13 cellular contexts compared by ENCODE assay signal in genomic region chr14:105499256-105500035, GRCh38. TPM values are rescaled to one million over a fixed set of nuclear protein-coding genes. Genes with fewer than 3 reads are reported as not detected.
DNase-seq lines count a peak whose midpoint lies in the region; ATAC-seq, FAIRE-seq and TF ChIP-seq lines count a peak whose summit lies in the region.
"Had no signal": no experiment of that assay in that cellular context is flagged by ENCODE, and none has a peak within 500 bp of the region (broad histone marks: within the 10 kb centered on the region; RNA-seq: fewer than 3 reads in every experiment).

No MANE protein-coding gene starts in this region.

- H3K9me3 ChIP-seq in osteoblast (ENCODE audit: low read depth, low read length): no peaks in the 10 kb centered on the region
- H3K9me3 ChIP-seq: ovary had no signal

- H3K27ac ChIP-seq in RWPE1 (peak overlapping the region; percentile 100), osteoblast (ENCODE audit: low read depth, low read length) (no peak overlapping the region)
- H3K27ac ChIP-seq: ovary had no signal

- no peaks in the 10 kb centered on the region for H3K27me3 ChIP-seq in osteoblast (ENCODE audit: insufficient read depth, low read length)
- H3K27me3 ChIP-seq: ovary had no signal

- DNase-seq in ELF-1 (ENCODE audit: low read depth, low spot score) (peak; percentile 49), RWPE1 (ENCODE audit: low spot score) (no peak), frontal cortex (ENCODE audit: low spot score in 2 of 2) (peak; percentile 80 to 92), osteoblast (ENCODE audit: insufficient read length, low spot score, missing footprints) (peak; percentile 84), D341Med (ENCODE audit: low spot score) (no peak), NCI-H2081 treated with DMSO at 0.1 percent for 48 hours (lab: John Stamatoyannopoulos, UW) (no peak), NOMO-1 treated with DMSO at 0.1 percent for 48 hours (lab: John Stamatoyannopoulos, UW; ENCODE audit: unreplicated experiment) (no peak)
- DNase-seq: activated CD4-positive, alpha-beta T cell treated with anti-CD3 and anti-CD28 coated beads for 48 hours; activated naive CD4-positive, alpha-beta T cell treated with anti-CD3 and anti-CD28 coated beads, Interleukin-2, amount 10 ng/mL, durations not matched to agents 7 days and 5 days; NCI-H1417; NCI-H526 treated with DMSO at 0.1 percent for 48 hours; ovary had no signal

- no peaks in the 10 kb centered on the region for H3K79me2 ChIP-seq in osteoblast (ENCODE audit: insufficient read depth, low read length)

- ATAC-seq in HG03095 (IDR thresholded peaks at IDR 0.05; ENCODE audit: unreplicated experiment): no peak

- H3K4me3 ChIP-seq in osteoblast (ENCODE audit: insufficient read depth, low read length): no peak overlapping the region
- H3K4me3 ChIP-seq: ovary had no signal

- H2AFZ ChIP-seq in osteoblast (ENCODE audit: low read length): no peak overlapping the region

- H3K4me2 ChIP-seq in osteoblast (ENCODE audit: insufficient read depth, low read length): no peak overlapping the region

- H3K36me3 ChIP-seq in osteoblast (ENCODE audit: insufficient read depth, low read length): no peaks in the 10 kb centered on the region
- H3K36me3 ChIP-seq: ovary had no signal

- POLR2A ChIA-PET in RWPE1 (lab: Yijun Ruan, JAX; ENCODE audit: low non-redundant PET): no interaction called here

- no peaks in the 10 kb centered on the region for H3K4me1 ChIP-seq in osteoblast (ENCODE audit: insufficient read depth, low read length)

- no peaks in the 10 kb centered on the region for H4K20me1 ChIP-seq in osteoblast (ENCODE audit: insufficient read depth, low read length)

- FAIRE-seq in frontal cortex (lab: Jason Lieb, UNC): no peak

- TF ChIP-seq CTCF in RWPE1 (conservative IDR thresholded peaks at IDR 0.05; ENCODE audit: low read depth) (no peak), osteoblast (IDR thresholded peaks at IDR 0.05; ENCODE audit: extremely low read depth, low read depth, low read length) (no peak)

- CTCF ChIA-PET in RWPE1 (lab: Yijun Ruan, JAX): interaction anchor here (1.5 kb wide), 1 partner anchor 29 kb away, joined by 5 read pairs; no protein-coding TSS in a partner anchor

RNA-seq across cellular contexts. Expression of gene TEDC1, which starts 8.4 kb away (rescaled TPM):
- total RNA-seq in frontal cortex: 5.7 TPM
- 3.2 and 5.1 TPM in 2 replicates for total RNA-seq in osteoblast

RNA-seq across cellular contexts. Expression of gene CRIP1, which starts 12.8 kb away (rescaled TPM):
- total RNA-seq in frontal cortex (not detected), osteoblast (5.0 and 8.7 TPM in 2 replicates)

RNA-seq across cellular contexts. Expression of gene CRIP2, which starts 24.8 kb away (rescaled TPM):
- total RNA-seq in frontal cortex (88.0 TPM), osteoblast (31.5 and 43.8 TPM in 2 replicates)

RNA-seq across cellular contexts. Expression of gene TMEM121, which starts 26.9 kb away (rescaled TPM):
- total RNA-seq in frontal cortex: 24.5 TPM
- total RNA-seq in osteoblast: 1.8 and 2.7 TPM in 2 replicates

Comparison
In these comparisons a context has a peak if more than half of its experiments do, and no peak if none do; other contexts are left out.
1. DNase-seq: peak in ELF-1 (single experiment), frontal cortex (2 of 2) and osteoblast (single experiment); none in RWPE1 (single experiment), D341Med (single experiment), NCI-H2081 treated with DMSO at 0.1 percent for 48 hours (single experiment) and NOMO-1 treated with DMSO at 0.1 percent for 48 hours (single experiment).